Comparison of ENCODE assay signal across 30 cellular contexts in genomic region chr15:58117619-58118018, GRCh38. TPM values are rescaled to one million over a fixed set of nuclear protein-coding genes. Genes with fewer than 3 reads are reported as not detected.
"Had no signal": no experiment of that assay in that cellular context is flagged by ENCODE, and none has a peak within 500 bp of the region (broad histone marks: within the 10 kb centered on the region; RNA-seq: fewer than 3 reads in every experiment).

No MANE protein-coding gene starts in this region.

- H3K4me1 ChIP-seq: colonic mucosa, esophagus squamous epithelium, gastrocnemius medialis, heart right ventricle, left ventricle myocardium inferior, lower lobe of right lung had no signal

- H3K36me3 ChIP-seq: colonic mucosa, esophagus squamous epithelium, gastrocnemius medialis, heart right ventricle, left ventricle myocardium inferior, lower lobe of right lung had no signal

- H3K27ac Mint-ChIP-seq: dendritic cell treated with granulocyte-macrophage colony-stimulating factor and Interleukin-4, amounts not matched to agents 40 ng/mL and 50 ng/mL, for 4 days; effector memory CD8-positive, alpha-beta T cell; endodermal cell; naive thymus-derived CD4-positive, alpha-beta T cell had no signal

- H3K36me3 Mint-ChIP-seq: naive thymus-derived CD4-positive, alpha-beta T cell had no signal

- DNase-seq: colonic mucosa; cortex of kidney; effector CD8-positive, alpha-beta T cell; effector memory CD8-positive, alpha-beta T cell; endodermal cell; erythroblast; esophagus squamous epithelium; foreskin fibroblast; foreskin melanocyte; gastrocnemius medialis; glutamatergic neuron; head of caudate nucleus; heart right ventricle; hippocampal formation; left cardiac atrium; left ventricle myocardium inferior; lower lobe of right lung; mesendoderm; midbrain; naive thymus-derived CD4-positive, alpha-beta T cell had no signal

- H3K9me3 Mint-ChIP-seq: dendritic cell treated with granulocyte-macrophage colony-stimulating factor and Interleukin-4, amounts not matched to agents 40 ng/mL and 50 ng/mL, for 4 days; effector memory CD8-positive, alpha-beta T cell; endodermal cell had no signal

- H3K4me1 Mint-ChIP-seq: endodermal cell; naive thymus-derived CD4-positive, alpha-beta T cell had no signal

- H3K9me3 ChIP-seq: colonic mucosa, esophagus squamous epithelium, gastrocnemius medialis, heart right ventricle, left ventricle myocardium inferior, lower lobe of right lung had no signal

- ATAC-seq: effector memory CD8-positive, alpha-beta T cell; esophagus mucosa; gastrocnemius medialis; heart right ventricle; left cardiac atrium; lower lobe of right lung; naive thymus-derived CD4-positive, alpha-beta T cell had no signal

- H3K27ac ChIP-seq: colonic mucosa, epithelial cell of prostate, esophagus squamous epithelium, gastrocnemius medialis, heart right ventricle, left ventricle myocardium inferior, lower lobe of right lung had no signal

- H3K4me3 Mint-ChIP-seq: dendritic cell treated with granulocyte-macrophage colony-stimulating factor and Interleukin-4, amounts not matched to agents 40 ng/mL and 50 ng/mL, for 4 days; effector memory CD8-positive, alpha-beta T cell; endodermal cell; naive thymus-derived CD4-positive, alpha-beta T cell had no signal

- FAIRE-seq: endometrium, islet of Langerhans, keratinocyte had no signal

- H3K4me3 ChIP-seq: colonic mucosa, esophagus squamous epithelium, gastrocnemius medialis, heart right ventricle, left ventricle myocardium inferior, lower lobe of right lung had no signal

- H3K27me3 ChIP-seq: colonic mucosa, esophagus squamous epithelium, gastrocnemius medialis had no signal

RNA-seq across cellular contexts. Expression of gene AQP9, which starts 20.6 kb away (rescaled TPM):
- total RNA-seq: dermis microvascular lymphatic vessel endothelial cell, endodermal cell, glomerular endothelial cell, kidney epithelial cell, lung microvascular endothelial cell had no signal

RNA-seq across cellular contexts. Expression of gene ALDH1A2, which starts 52.1 kb away (rescaled TPM):
- total RNA-seq: endodermal cell had no signal
- polyA plus RNA-seq: naive thymus-derived CD4-positive, alpha-beta T cell had no signal
